ENCODE assay signal across 8 cellular contexts in genomic region chr17:64919289-64920025, GRCh38. TPM values are rescaled to one million over a fixed set of nuclear protein-coding genes. Genes with fewer than 3 reads are reported as not detected.
DNase-seq lines count a peak whose midpoint lies in the region; ATAC-seq and TF ChIP-seq lines count a peak whose summit lies in the region.
"Not testable (repeated sequence)": the region's sequence is repeated elsewhere in the genome, so short reads cannot be mapped to it uniquely, and the experiment has no call there.

TSS of gene LRRC37A3 (minus strand) at chr17:64919478. CDS start at chr17:64897257, 22,221 bp downstream.

- TF ChIP-seq EP300 in ovary (IDR thresholded peaks at IDR 0.05): not testable (repeated sequence)

- peaks cover 14% of the 10 kb centered on the region for H3K4me1 Mint-ChIP-seq in activated naive CD8-positive, alpha-beta T cell treated with anti-CD3 and anti-CD28 coated beads for 36 hours

- 1 to 2% (median 2%) methylated on average over 59 to 68 of the region's 70 CpGs for WGBS in ovary, 3 donors
- 3% methylated on average over 29 of the region's 70 CpGs for WGBS in thyroid gland, 2 donors

- peak within 1 kb of the TSS; percentile 91 for H3K4me3 ChIP-seq in ovary
- H3K4me3 ChIP-seq in thyroid gland (replicated peaks in 1 of 3): peak within 1 kb of the TSS in 2 of 3 donors; percentile 62 to 82

- peak within 1 kb of the TSS; percentile 85 for H3K4me3 Mint-ChIP-seq in activated naive CD8-positive, alpha-beta T cell treated with anti-CD3 and anti-CD28 coated beads for 36 hours

- H3K9me3 Mint-ChIP-seq in activated naive CD8-positive, alpha-beta T cell treated with anti-CD3 and anti-CD28 coated beads for 36 hours: not testable (repeated sequence)

- DNase-seq in NCI-H1105 treated with DMSO at 0.1 percent for 48 hours (lab: John Stamatoyannopoulos, UW): peak; percentile 91
- peak; percentile 77 for DNase-seq in SKM-1 treated with dmso at 0.1 percent for 144 hours (lab: John Stamatoyannopoulos, UW; ENCODE audit: unreplicated experiment)
- peak; percentile 100 for DNase-seq in activated naive CD8-positive, alpha-beta T cell treated with anti-CD3 and anti-CD28 coated beads for 36 hours
- DNase-seq in Right ventricle myocardium inferior (ENCODE audit: missing footprints): peak; percentile 99
- DNase-seq in ovary: peak; percentile 98 to 100 (median 99)
- peak; percentile 98 for DNase-seq in thyroid gland

- H3K36me3 Mint-ChIP-seq in activated naive CD8-positive, alpha-beta T cell treated with anti-CD3 and anti-CD28 coated beads for 36 hours: not testable (repeated sequence)

- peak; percentile 91 for ATAC-seq in HG02759 (IDR thresholded peaks at IDR 0.05; ENCODE audit: unreplicated experiment)
- ATAC-seq in Right ventricle myocardium inferior: peak; percentile 99

- TF ChIP-seq CTCF in GM12874 (IDR thresholded peaks at IDR 0.05; ENCODE audit: insufficient read depth, low read depth, low read length): peak; percentile 91
- peak; percentile 95 to 98 (median 96) for TF ChIP-seq CTCF in ovary (IDR thresholded peaks at IDR 0.05)
- TF ChIP-seq CTCF in thyroid gland (IDR thresholded peaks at IDR 0.05): peak; percentile 27 to 98 (median 95)

- H3K9me3 ChIP-seq in ovary, thyroid gland: not testable (repeated sequence)

- not testable (repeated sequence) for H3K27me3 Mint-ChIP-seq in activated naive CD8-positive, alpha-beta T cell treated with anti-CD3 and anti-CD28 coated beads for 36 hours

- not testable (repeated sequence) for H3K36me3 ChIP-seq in ovary, thyroid gland

- not testable (repeated sequence) for H3K27me3 ChIP-seq in ovary, thyroid gland

- intact Hi-C loops in Right ventricle myocardium inferior (cut with DNase I): loop anchor here (1.0 to 10.0 kb wide), 2 partner anchors 43 to 275 kb away; no protein-coding TSS in a partner anchor
- intact Hi-C loops in ovary (cut with DNase I): loop anchor here in 1 of 4 donors (10.0 kb wide), 1 partner anchor 275 kb away; no protein-coding TSS in a partner anchor
- intact Hi-C loops in thyroid gland (cut with DNase I): not testable (repeated sequence)

- H3K27ac ChIP-seq in ovary (peak within 1 kb of the TSS; percentile 77 to 81), thyroid gland (peak within 1 kb of the TSS; percentile 78 to 98 (median 94))

- TF ChIP-seq POLR2A in ovary (IDR thresholded peaks at IDR 0.05) (peak; percentile 47), thyroid gland (IDR thresholded peaks at IDR 0.05) (peak; percentile 36 to 92)

- peak within 1 kb of the TSS; percentile 87 for H3K27ac Mint-ChIP-seq in activated naive CD8-positive, alpha-beta T cell treated with anti-CD3 and anti-CD28 coated beads for 36 hours

- H3K4me1 ChIP-seq in ovary (ENCODE audit: insufficient read depth); thyroid gland: not testable (repeated sequence)

RNA-seq across cellular contexts. Expression of gene LRRC37A3, which starts in this region (rescaled TPM):
- 1 to 10 TPM; 4.5 to 4.8 TPM for total RNA-seq in activated naive CD8-positive, alpha-beta T cell treated with anti-CD3 and anti-CD28 coated beads for 36 hours
- 1.4 TPM for total RNA-seq in Right ventricle myocardium inferior
- total RNA-seq in ovary: 10 to 100 TPM in 6 of 7 donors, 1 to 10 TPM in 1; 8.9 to 23.4 (median 10.9) TPM
- 1 to 10 TPM; 2.5 to 7.1 TPM for polyA plus RNA-seq in ovary
- 10 to 100 TPM in 3 of 4 donors, 1 to 10 TPM in 1; 9.2 to 20.3 (median 12.8) TPM for total RNA-seq in thyroid gland

Comparison
In these comparisons a context has a peak if more than half of its experiments do, and no peak if none do; other contexts are left out.
1. Peak in every context shown above with its lines: DNase-seq, ATAC-seq, H3K4me3 ChIP-seq and H3K27ac ChIP-seq.